Comparison of ENCODE assay signal across 12 cellular contexts in the genomic region with DNA sequence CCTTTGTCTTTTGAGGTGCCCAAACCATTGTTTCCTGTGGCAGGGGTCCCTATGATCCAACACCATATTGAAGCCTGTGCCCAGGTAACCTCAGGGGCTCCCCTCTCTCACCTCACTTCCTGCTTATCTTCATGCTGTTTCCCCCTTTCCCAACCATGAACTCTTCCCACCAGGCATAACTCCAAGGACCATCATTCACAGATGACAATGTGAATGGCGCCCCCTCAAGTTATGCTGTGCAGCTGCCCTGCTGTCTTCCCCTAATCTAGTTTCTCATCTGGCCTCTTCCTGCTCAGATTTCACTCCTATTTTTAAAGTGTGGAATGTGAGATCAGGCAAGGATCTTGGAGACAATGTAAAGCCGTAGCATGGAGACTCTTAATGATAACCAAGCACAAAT. TPM values are rescaled to one million over a fixed set of nuclear protein-coding genes. Genes with fewer than 3 reads are reported as not detected.
DNase-seq lines count a peak whose midpoint lies in the region; ATAC-seq, FAIRE-seq and TF ChIP-seq lines count a peak whose summit lies in the region.
"Had no signal": no experiment of that assay in that cellular context is flagged by ENCODE, and none has a peak within 500 bp of the region (broad histone marks: within the 10 kb centered on the region; RNA-seq: fewer than 3 reads in every experiment).

No MANE protein-coding gene starts in this region.

- H3K27me3 Mint-ChIP-seq in nephron progenitor cell (ENCODE audit: low read depth, poor library complexity), result peaks cover 54% of the 10 kb centered on the region

- no peaks in the 10 kb centered on the region for H4K20me1 ChIP-seq in SK-N-SH (ENCODE audit: insufficient read depth)
- no peaks in the 10 kb centered on the region for H4K20me1 ChIP-seq in KMS-11 (ENCODE audit: insufficient read depth)
- no peaks in the 10 kb centered on the region for H4K20me1 ChIP-seq in GM12878 (ENCODE audit: control insufficient read depth, insufficient read depth)

- in situ Hi-C loops in GM12878 (cut with MboI), result no loop called here

- peak; percentile 58 for TF ChIP-seq CTCF in SK-N-SH (IDR thresholded peaks at IDR 0.05)
- TF ChIP-seq CTCF in KMS-11 (conservative IDR thresholded peaks at IDR 0.05; ENCODE audit: low read depth, low read length), result peak; percentile 34; the same call in 1 of the 2 replicates
- peak; percentile 5 to 38 (median 25); a peak in 2 of 6 replicates for TF ChIP-seq CTCF in GM12878 (IDR thresholded peaks at IDR 0.05 in 2 of 3, conservative IDR thresholded peaks at IDR 0.05 in 1 of 3; ENCODE audit: control insufficient read depth in 2 of 3, extremely low read depth in 1 of 3, insufficient read depth in 1 of 3, low read depth in 3 of 3, low read length in 3 of 3)
- no peak for TF ChIP-seq CTCF in nephron progenitor cell (IDR thresholded peaks at IDR 0.05)

- no peaks in the 10 kb centered on the region for H3K9me2 ChIP-seq in SK-N-SH

- peak overlapping the region; percentile 98 for H3K4me2 ChIP-seq in SK-N-SH
- no peak overlapping the region; the same call in 1 of the 2 replicates for H3K4me2 ChIP-seq in KMS-11
- peak overlapping the region; percentile 93 for H3K4me2 ChIP-seq in GM12878 (ENCODE audit: control insufficient read depth, insufficient read depth)

- no peaks in the 10 kb centered on the region for H3K36me3 Mint-ChIP-seq in nephron progenitor cell (ENCODE audit: low read depth)

- no peak for TF ChIP-seq POLR2A in GM12878 (IDR thresholded peaks at IDR 0.05; ENCODE audit: low read depth, low read length)

- POLR2A ChIA-PET in SK-N-SH (lab: Yijun Ruan, JAX), result interaction anchor here (1.3 to 4.6 kb wide), 4 partner anchors 10 to 39 kb away, joined by 3 to 53 read pairs (median 27); a partner anchor contains a TSS
- POLR2A ChIA-PET in GM12878 (lab: Charles Lee), result interaction anchor here (0.6 to 2.1 kb wide), 2 partner anchors 112 to 1041 kb away, joined by 3 to 15 read pairs; a partner anchor contains a TSS

- CTCF ChIA-PET in SK-N-SH (lab: Yijun Ruan, JAX) (interaction anchor here (1.0 to 62.1 kb wide), 5 partner anchors 6 to 98 kb away, joined by 3 to 2824 read pairs (median 4); a partner anchor contains a TSS), GM12878 (lab: Yijun Ruan, JAX) (interaction anchor here (0.8 to 11.4 kb wide), 10 partner anchors 8 to 143 kb away, joined by 3 to 224 read pairs (median 4); a partner anchor contains a TSS)

- H3K4me3 Mint-ChIP-seq in nephron progenitor cell, result peak overlapping the region; percentile 88

- peak overlapping the region; percentile 90 for H3K9ac ChIP-seq in SK-N-SH
- H3K9ac ChIP-seq in KMS-11, result no peak overlapping the region
- H3K9ac ChIP-seq in GM12878 (ENCODE audit: control insufficient read depth, insufficient read depth, low read length), result no peak overlapping the region; the same call in 1 of the 2 replicates

- H3K4me3 ChIP-seq in SK-N-SH (ENCODE audit: low read depth in 2 of 2, low read length in 1 of 2) (peak overlapping the region in 1 of 2 experiments; percentile 85; a peak in 2 of 4 replicates), KMS-11 (IDR thresholded peaks at IDR 0.05; ENCODE audit: insufficient read depth, low read depth, low read length) (no peak overlapping the region), GM12878 (peak overlapping the region; percentile 83; the same call in 1 of the 2 replicates)

- no peaks in the 10 kb centered on the region for H3F3A ChIP-seq in SK-N-SH (replicated peaks; ENCODE audit: insufficient read depth)

- no peak for ATAC-seq in SK-N-SH treated with all-trans-retinoic acid at 6 μM for 48 hours
- ATAC-seq in GM12878, result no peak
- no peak for ATAC-seq in HG03520 (IDR thresholded peaks at IDR 0.05; ENCODE audit: unreplicated experiment)

- H3K27me3 ChIP-seq in SK-N-SH (ENCODE audit: insufficient read depth) (no peaks in the 10 kb centered on the region), KMS-11 (ENCODE audit: insufficient read depth, low read depth) (peaks cover 2% of the 10 kb centered on the region), GM12878 (replicated peaks in 1 of 2; ENCODE audit: control insufficient read depth in 2 of 2, insufficient read depth in 2 of 2, low read length in 1 of 2) (peaks cover 5 to 14% of the 10 kb centered on the region in 2 experiments)
- H3K27me3 ChIP-seq: right atrium auricular region had no signal

- H3K36me3 ChIP-seq in SK-N-SH (replicated peaks in 1 of 2; ENCODE audit: control insufficient read depth in 1 of 2, insufficient read depth in 2 of 2, low read length in 1 of 2) (peaks cover 9 to 12% of the 10 kb centered on the region in 2 experiments), KMS-11 (ENCODE audit: insufficient read depth) (no peaks in the 10 kb centered on the region), GM12878 (ENCODE audit: control insufficient read depth in 2 of 2, insufficient read depth in 2 of 2, low read length in 1 of 2) (peaks cover 0 to 7% of the 10 kb centered on the region in 2 experiments; a peak in 1 of 4 replicates)

- H3K4me1 ChIP-seq in SK-N-SH (ENCODE audit: control insufficient read depth in 1 of 2, insufficient read depth in 2 of 2, low read depth in 1 of 2, low read length in 1 of 2) (peaks cover 16 to 76% of the 10 kb centered on the region in 2 experiments), KMS-11 (ENCODE audit: low read depth, poor library complexity, severe bottlenecking) (peaks cover 13% of the 10 kb centered on the region), GM12878 (ENCODE audit: control insufficient read depth, insufficient read depth, low read length) (peaks cover 15% of the 10 kb centered on the region)

- 47% methylated on average over 2 of the region's 2 CpGs for WGBS in SK-N-SH (ENCODE audit: low lambda C conversion rate)
- WGBS in GM12878 (ENCODE audit: insufficient coverage, insufficient replicate concordance, low lambda C conversion rate, missing lambda C conversion rate), result 72% methylated on average over 2 of the region's 2 CpGs

- no TSS peak for BruUV-seq in GM12878 (replicated peaks; lab: Mats Ljungman, UMichigan)

- H3K9me3 Mint-ChIP-seq in nephron progenitor cell, result no peaks in the 10 kb centered on the region

- FAIRE-seq in GM12878 (lab: Jason Lieb, UNC), result no peak

- no peak for DNase-seq in SK-N-SH
- no peak for DNase-seq in GM12878 (ENCODE audit: low read depth, low spot score)
- DNase-seq in nephron progenitor cell, result no peak
- DNase-seq in cortex of kidney (lab: John Stamatoyannopoulos, UW), result no peak
- DNase-seq in HPDE6-E6E7 (ENCODE audit: extremely low spot score), result no peak
- DNase-seq: foreskin melanocyte, NCI-H1105, upper lobe of left lung had no signal

- SMC1A ChIA-PET in GM12878 (lab: Charles Lee; ENCODE audit: uncharacterized antibody, unreplicated experiment), result interaction anchor here (4.0 kb wide), 1 partner anchor 28 kb away, joined by 22 read pairs; no protein-coding TSS in a partner anchor

- intact Hi-C loops in GM12878 (cut with micrococcal nuclease; ENCODE audit: unreplicated experiment), result no loop called here

- H3K27ac ChIP-seq in SK-N-SH (ENCODE audit: low read depth in 2 of 2, low read length in 1 of 2) (peak overlapping the region in 1 of 2 experiments; percentile 66; a peak in 3 of 4 replicates), KMS-11 (no peak overlapping the region), GM12878 (ENCODE audit: control insufficient read depth, insufficient read depth) (no peak overlapping the region)
- H3K27ac ChIP-seq: right atrium auricular region, upper lobe of left lung had no signal

- H3K79me2 ChIP-seq in SK-N-SH (ENCODE audit: insufficient read depth) (peaks cover 20% of the 10 kb centered on the region), KMS-11 (ENCODE audit: insufficient read depth, low read depth) (no peaks in the 10 kb centered on the region), GM12878 (ENCODE audit: control insufficient read depth, insufficient read depth, low read length) (peaks cover 11% of the 10 kb centered on the region)

- H2AFZ ChIP-seq in SK-N-SH (ENCODE audit: low read depth), result no peak overlapping the region
- no peak overlapping the region for H2AFZ ChIP-seq in KMS-11 (ENCODE audit: low read depth)
- no peak overlapping the region for H2AFZ ChIP-seq in GM12878 (ENCODE audit: control insufficient read depth, low read depth, low read length)

- TF ChIP-seq RAD21 in SK-N-SH (IDR thresholded peaks at IDR 0.05; ENCODE audit: low read length), result peak; percentile 28
- no peak for TF ChIP-seq RAD21 in GM12878 (IDR thresholded peaks at IDR 0.05; ENCODE audit: insufficient read depth, low read depth, low read length)

- no peaks in the 10 kb centered on the region for H3K9me3 ChIP-seq in SK-N-SH
- no peaks in the 10 kb centered on the region; the same call in 2 of the 3 replicates for H3K9me3 ChIP-seq in GM12878 (replicated peaks; ENCODE audit: control insufficient read depth, insufficient read depth, low read length)
- H3K9me3 ChIP-seq: right atrium auricular region, upper lobe of left lung had no signal

- RAD21 ChIA-PET in GM12878 (lab: Charles Lee; ENCODE audit: unreplicated experiment), result interaction anchor here (0.9 to 2.0 kb wide), 2 partner anchors 30 to 189 kb away, joined by 3 to 6 read pairs; no protein-coding TSS in a partner anchor

- no peak; a peak in 1 of 4 replicates for TF ChIP-seq EP300 in SK-N-SH (IDR thresholded peaks at IDR 0.05; ENCODE audit: borderline replicate concordance in 1 of 2, low read depth in 1 of 2, low read length in 1 of 2)
- no peak for TF ChIP-seq EP300 in GM12878 (IDR thresholded peaks at IDR 0.05; ENCODE audit: borderline replicate concordance in 1 of 2, control insufficient read depth in 1 of 2, low read depth in 2 of 2, low read length in 2 of 2)

- no peak overlapping the region for H3K27ac Mint-ChIP-seq in nephron progenitor cell

- peaks cover 68% of the 10 kb centered on the region for H3K4me1 Mint-ChIP-seq in nephron progenitor cell

RNA-seq across cellular contexts. Expression of a gene that starts 1.4 kb away (rescaled TPM):
- polyA plus RNA-seq in SK-N-SH (2012; rRNA removed) (61.3 and 75.1 TPM in 2 replicates), GM12878 (2011; rRNA removed) (31.1 and 53.6 TPM in 2 replicates), GM12878 (2014; fragmentation: Illumina TruSeq; extraction: Trizol) (35.6 and 38.9 TPM in 2 replicates), GM12878 (2014; fragmentation: Nextera tagmentation; extraction: Ambion mirVana) (10 to 100 TPM in 1 of 2 experiments, 1 to 10 TPM in 1; 1.9 to 10.2 TPM), GM12878 (2014; rRNA removed) (49.9 and 54.5 TPM in 2 replicates), GM12878 (2016; fragmentation: Nextera tagmentation; extraction: Ambion mirVana) (10 to 100 TPM; 66.8 to 83.2 TPM)
- 27.7 and 39.9 TPM in 2 replicates for polyA plus RNA-seq in SK-N-SH (2012; cell fraction: cytosol; rRNA removed)
- 157 and 170 TPM in 2 replicates for polyA plus RNA-seq in SK-N-SH (2012; cell fraction: nucleus; rRNA removed)
- 20.1 and 20.9 TPM in 2 replicates for total RNA-seq in GM12878 (2013; cell fraction: nucleolus; rRNA removed)
- total RNA-seq in GM12878 (2014; rRNA removed) (44.6 and 45.9 TPM in 2 replicates), GM12878 (2014; rRNA removed; fragmentation: Illumina TruSeq; extraction: Trizol) (23.4 and 24.4 TPM in 2 replicates), GM12878 (2021) (37.6 and 45.3 TPM in 2 replicates)
- 51.7 TPM for polyA plus RNA-seq in GM12878 (2011; ENCODE audit: low read depth)
- 80.7 and 80.9 TPM in 2 replicates for polyA plus RNA-seq in GM12878 (2011; cell fraction: cytosol; rRNA removed)
- polyA plus RNA-seq in GM12878 (2011; cell fraction: nucleus; rRNA removed), result 106 and 110 TPM in 2 replicates
- polyA plus RNA-seq in GM12878 (2012), result 47.7 and 54.4 TPM in 2 replicates
- polyA minus RNA-seq in GM12878 (2011; rRNA and poly(A)+ RNA removed), result 53.2 and 62.3 TPM in 2 replicates
- polyA minus RNA-seq in GM12878 (2011; cell fraction: cytosol; rRNA and poly(A)+ RNA removed), result 16.4 and 26.6 TPM in 2 replicates
- polyA minus RNA-seq in GM12878 (2011; cell fraction: nucleus; rRNA and poly(A)+ RNA removed), result 18.9 and 24.5 TPM in 2 replicates

RNA-seq across cellular contexts. Expression of a gene that starts 14.1 kb away (rescaled TPM):
- polyA plus RNA-seq in SK-N-SH (2012; rRNA removed), result 0.05 and 0.10 TPM in 2 replicates
- polyA plus RNA-seq in SK-N-SH (2012; cell fraction: cytosol; rRNA removed), result 0.04 and 0.30 TPM in 2 replicates
- 0.79 and 1.00 TPM in 2 replicates for polyA plus RNA-seq in SK-N-SH (2012; cell fraction: nucleus; rRNA removed)
- 0.22 and 0.25 TPM in 2 replicates for total RNA-seq in GM12878 (2013; cell fraction: nucleolus; rRNA removed)
- total RNA-seq in GM12878 (2014; rRNA removed), result not detected in 2 replicates
- not detected in 2 replicates for total RNA-seq in GM12878 (2014; rRNA removed; fragmentation: Illumina TruSeq; extraction: Trizol)
- not detected in 2 replicates for total RNA-seq in GM12878 (2021)
- polyA plus RNA-seq in GM12878 (2011; ENCODE audit: low read depth), result not detected
- not detected in 2 replicates for polyA plus RNA-seq in GM12878 (2011; rRNA removed)
- polyA plus RNA-seq in GM12878 (2011; cell fraction: cytosol; rRNA removed), result not detected in 2 replicates
- polyA plus RNA-seq in GM12878 (2011; cell fraction: nucleus; rRNA removed), result 0.09 and 0.10 TPM in 2 replicates
- polyA plus RNA-seq in GM12878 (2012), result 0.06 and 0.08 TPM in 2 replicates
- polyA plus RNA-seq in GM12878 (2014; fragmentation: Illumina TruSeq; extraction: Trizol), result 0.01 TPM in 1 of 2 replicates, not detected in the other
- polyA plus RNA-seq in GM12878 (2014; fragmentation: Nextera tagmentation; extraction: Ambion mirVana), result not detected
- polyA plus RNA-seq in GM12878 (2014; rRNA removed), result not detected in 2 replicates
- not detected for polyA plus RNA-seq in GM12878 (2016; fragmentation: Nextera tagmentation; extraction: Ambion mirVana)
- polyA minus RNA-seq in GM12878 (2011; rRNA and poly(A)+ RNA removed), result not detected in 2 replicates
- not detected in 2 replicates for polyA minus RNA-seq in GM12878 (2011; cell fraction: cytosol; rRNA and poly(A)+ RNA removed)
- 0.10 TPM in 1 of 2 replicates, not detected in the other for polyA minus RNA-seq in GM12878 (2011; cell fraction: nucleus; rRNA and poly(A)+ RNA removed)
- total RNA-seq: right atrium auricular region had no signal

RNA-seq across cellular contexts. Expression of a gene that starts 43.5 kb away (rescaled TPM):
- polyA plus RNA-seq in SK-N-SH (2012; rRNA removed) (119 and 141 TPM in 2 replicates), GM12878 (2011; rRNA removed) (0.89 and 2.2 TPM in 2 replicates), GM12878 (2014; fragmentation: Illumina TruSeq; extraction: Trizol) (0.16 and 0.75 TPM in 2 replicates), GM12878 (2014; fragmentation: Nextera tagmentation; extraction: Ambion mirVana) (under 1 TPM in 1 of 2 experiments, not detected in 1; 0.09 TPM), GM12878 (2014; rRNA removed) (8.3 and 11.5 TPM in 2 replicates), GM12878 (2016; fragmentation: Nextera tagmentation; extraction: Ambion mirVana) (10 to 100 TPM; 14.2 to 17.4 TPM)
- polyA plus RNA-seq in SK-N-SH (2012; cell fraction: cytosol; rRNA removed), result 65.6 and 129 TPM in 2 replicates
- 113 and 151 TPM in 2 replicates for polyA plus RNA-seq in SK-N-SH (2012; cell fraction: nucleus; rRNA removed)
- total RNA-seq in GM12878 (2013; cell fraction: nucleolus; rRNA removed), result 10.3 and 11.3 TPM in 2 replicates
- total RNA-seq in GM12878 (2014; rRNA removed) (12.5 and 15.2 TPM in 2 replicates), GM12878 (2014; rRNA removed; fragmentation: Illumina TruSeq; extraction: Trizol) (1.2 and 2.0 TPM in 2 replicates), GM12878 (2021) (11.6 and 12.2 TPM in 2 replicates)
- 1.8 TPM for polyA plus RNA-seq in GM12878 (2011; ENCODE audit: low read depth)
- 4.3 and 7.3 TPM in 2 replicates for polyA plus RNA-seq in GM12878 (2011; cell fraction: cytosol; rRNA removed)
- polyA plus RNA-seq in GM12878 (2011; cell fraction: nucleus; rRNA removed), result 7.0 and 8.1 TPM in 2 replicates
- 8.3 and 8.9 TPM in 2 replicates for polyA plus RNA-seq in GM12878 (2012)
- polyA minus RNA-seq in GM12878 (2011; rRNA and poly(A)+ RNA removed), result 1.3 and 5.0 TPM in 2 replicates
- polyA minus RNA-seq in GM12878 (2011; cell fraction: cytosol; rRNA and poly(A)+ RNA removed), result 4.2 and 4.3 TPM in 2 replicates
- polyA minus RNA-seq in GM12878 (2011; cell fraction: nucleus; rRNA and poly(A)+ RNA removed), result 4.6 and 7.0 TPM in 2 replicates

RNA-seq across cellular contexts. Expression of a gene that starts 43.7 kb away (rescaled TPM):
- polyA plus RNA-seq in SK-N-SH (2012; rRNA removed), result 4.7 and 7.0 TPM in 2 replicates
- polyA plus RNA-seq in SK-N-SH (2012; cell fraction: cytosol; rRNA removed), result 1.0 and 1.7 TPM in 2 replicates
- 43.9 and 63.2 TPM in 2 replicates for polyA plus RNA-seq in SK-N-SH (2012; cell fraction: nucleus; rRNA removed)
- total RNA-seq in GM12878 (2013; cell fraction: nucleolus; rRNA removed), result 0.69 and 1.1 TPM in 2 replicates
- total RNA-seq in GM12878 (2014; rRNA removed), result 0.49 and 0.73 TPM in 2 replicates
- 0.23 and 0.27 TPM in 2 replicates for total RNA-seq in GM12878 (2014; rRNA removed; fragmentation: Illumina TruSeq; extraction: Trizol)
- 1.1 and 1.2 TPM in 2 replicates for total RNA-seq in GM12878 (2021)
- polyA plus RNA-seq in GM12878 (2011; ENCODE audit: low read depth), result 0.10 TPM
- 0.23 and 0.56 TPM in 2 replicates for polyA plus RNA-seq in GM12878 (2011; rRNA removed)
- polyA plus RNA-seq in GM12878 (2011; cell fraction: cytosol; rRNA removed), result 0.90 and 1.5 TPM in 2 replicates
- 10.8 and 15.0 TPM in 2 replicates for polyA plus RNA-seq in GM12878 (2011; cell fraction: nucleus; rRNA removed)
- polyA plus RNA-seq in GM12878 (2012), result 0.65 and 0.67 TPM in 2 replicates
- polyA plus RNA-seq in GM12878 (2014; fragmentation: Illumina TruSeq; extraction: Trizol), result 0.16 TPM in 1 of 2 replicates, not detected in the other
- not detected for polyA plus RNA-seq in GM12878 (2014; fragmentation: Nextera tagmentation; extraction: Ambion mirVana)
- polyA plus RNA-seq in GM12878 (2014; rRNA removed), result 1.2 TPM in 2 replicates
- under 1 TPM; 0.46 to 0.92 TPM for polyA plus RNA-seq in GM12878 (2016; fragmentation: Nextera tagmentation; extraction: Ambion mirVana)
- 0.22 and 0.46 TPM in 2 replicates for polyA minus RNA-seq in GM12878 (2011; rRNA and poly(A)+ RNA removed)
- not detected in 2 replicates for polyA minus RNA-seq in GM12878 (2011; cell fraction: cytosol; rRNA and poly(A)+ RNA removed)
- 0.48 and 0.86 TPM in 2 replicates for polyA minus RNA-seq in GM12878 (2011; cell fraction: nucleus; rRNA and poly(A)+ RNA removed)
